In the genomic region with DNA sequence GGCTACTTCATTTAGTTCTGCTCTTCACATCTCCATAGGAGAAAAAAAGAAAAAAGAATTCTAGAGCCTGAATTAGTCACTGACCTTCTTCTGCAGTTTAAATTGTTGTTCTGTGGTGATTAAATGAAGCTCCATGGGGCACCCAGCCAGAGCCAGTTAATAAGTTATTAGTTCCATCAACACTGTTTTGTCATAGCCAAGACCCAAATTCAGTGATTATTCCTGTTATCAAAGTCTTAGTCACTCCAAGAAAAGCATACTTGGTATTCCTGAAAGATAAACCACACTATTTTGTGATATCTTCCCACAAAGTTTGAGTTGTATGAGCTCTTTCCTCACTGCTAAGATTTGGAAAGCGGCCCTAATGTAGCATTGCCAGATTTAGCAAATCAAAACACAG, we compare ENCODE assay signal across 20 cellular contexts.
DNase-seq lines count a peak whose midpoint lies in the region; ATAC-seq and TF ChIP-seq lines count a peak whose summit lies in the region.
"Had no signal": no experiment of that assay in that cellular context is flagged by ENCODE, and none has a peak within 500 bp of the region (broad histone marks: within the 10 kb centered on the region; RNA-seq: fewer than 3 reads in every experiment).

No MANE protein-coding gene starts in this region.

- H3K27me3 ChIP-seq in ACC112 (ENCODE audit: insufficient read depth, low read length) (no peaks in the 10 kb centered on the region), GM23248 (replicated peaks; ENCODE audit: insufficient read depth) (no peaks in the 10 kb centered on the region)

- H3K4me3 Mint-ChIP-seq in stimulated activated memory B cell treated with anti-CD40 and anti-IgM and Interleukin-4, amounts not matched to agents 10 μg/mL and 1 μg/mL and 100 μg/mL, for 72 hours = no peak overlapping the region
- H3K4me3 Mint-ChIP-seq: activated naive CD8-positive, alpha-beta T cell; neural crest cell; stimulated activated naive CD8-positive, alpha-beta T cell treated with anti-CD3 and anti-CD28 coated beads, Interleukin-15, amount 100 ng/mL, for 72 hours had no signal

- no peaks in the 10 kb centered on the region for H3K9me3 Mint-ChIP-seq in stimulated activated memory B cell treated with anti-CD40 and anti-IgM and Interleukin-4, amounts not matched to agents 10 μg/mL and 1 μg/mL and 100 μg/mL, for 72 hours
- H3K9me3 Mint-ChIP-seq: neural crest cell; stimulated activated naive CD8-positive, alpha-beta T cell treated with anti-CD3 and anti-CD28 coated beads, Interleukin-15, amount 100 ng/mL, for 72 hours had no signal

- no peak overlapping the region for H3K9ac ChIP-seq in GM23248

- TF ChIP-seq CTCF in astrocyte of the cerebellum (IDR thresholded peaks at IDR 0.05; ENCODE audit: low read depth, low read length, missing control alignments) = no peak

- no peaks in the 10 kb centered on the region for H3K36me3 Mint-ChIP-seq in stimulated activated memory B cell treated with anti-CD40 and anti-IgM and Interleukin-4, amounts not matched to agents 10 μg/mL and 1 μg/mL and 100 μg/mL, for 72 hours
- H3K36me3 Mint-ChIP-seq: activated naive CD8-positive, alpha-beta T cell had no signal

- H3K36me3 ChIP-seq in ACC112 (ENCODE audit: insufficient read depth, low read length) (no peaks in the 10 kb centered on the region), GM23248 (ENCODE audit: low read depth) (no peaks in the 10 kb centered on the region)
- H3K36me3 ChIP-seq: HAP-1, lower lobe of right lung had no signal

- peaks cover 20% of the 10 kb centered on the region for H3F3A ChIP-seq in GM23248 (ENCODE audit: insufficient read depth)

- H3K4me3 ChIP-seq in ACC112 (ENCODE audit: low read depth, low read length) (no peak overlapping the region), GM23248 (no peak overlapping the region), astrocyte of the cerebellum (ENCODE audit: low read depth, low read length) (no peak overlapping the region)
- H3K4me3 ChIP-seq: HAP-1, lower lobe of right lung, skin epidermis had no signal

- H3K4me1 ChIP-seq in ACC112 (ENCODE audit: control insufficient read depth, insufficient read depth, low read length, unreplicated experiment) (peaks cover 15% of the 10 kb centered on the region), GM23248 (ENCODE audit: insufficient read depth) (peaks cover 29% of the 10 kb centered on the region)
- H3K4me1 ChIP-seq: lower lobe of right lung had no signal

- H3K4me1 Mint-ChIP-seq in stimulated activated memory B cell treated with anti-CD40 and anti-IgM and Interleukin-4, amounts not matched to agents 10 μg/mL and 1 μg/mL and 100 μg/mL, for 72 hours = no peaks in the 10 kb centered on the region
- H3K4me1 Mint-ChIP-seq: stimulated activated naive CD8-positive, alpha-beta T cell treated with anti-CD3 and anti-CD28 coated beads, Interleukin-15, amount 100 ng/mL, for 72 hours had no signal

- H3K27ac ChIP-seq in ACC112 (ENCODE audit: low read depth, low read length) = no peak overlapping the region
- H3K27ac ChIP-seq in GM23248 = no peak overlapping the region
- H3K27ac ChIP-seq: lower lobe of right lung, skin epidermis had no signal

- ATAC-seq in stimulated activated memory B cell treated with anti-CD40 and anti-IgM and Interleukin-4, amounts not matched to agents 10 μg/mL and 1 μg/mL and 100 μg/mL, for 72 hours = no peak
- ATAC-seq: activated CD4-positive, CD25-positive, alpha-beta regulatory T cell treated with anti-CD3 and anti-CD28 coated beads, Interleukin-2, amount 50 U/mL, for 24 hours; lower lobe of right lung; Panc1; stimulated activated naive CD8-positive, alpha-beta T cell treated with anti-CD3 and anti-CD28 coated beads, Interleukin-15, amount 100 ng/mL, for 72 hours had no signal

- H3K27me3 Mint-ChIP-seq in stimulated activated memory B cell treated with anti-CD40 and anti-IgM and Interleukin-4, amounts not matched to agents 10 μg/mL and 1 μg/mL and 100 μg/mL, for 72 hours = no peaks in the 10 kb centered on the region
- H3K27me3 Mint-ChIP-seq: stimulated activated naive CD8-positive, alpha-beta T cell treated with anti-CD3 and anti-CD28 coated beads, Interleukin-15, amount 100 ng/mL, for 72 hours had no signal

- H2AFZ ChIP-seq in ACC112 (ENCODE audit: low read length, unreplicated experiment) = peak overlapping the region; percentile 16
- H2AFZ ChIP-seq in GM23248 = no peak overlapping the region

- no peaks in the 10 kb centered on the region for H4K20me1 ChIP-seq in GM23248 (ENCODE audit: insufficient read depth)

- peak; percentile 78 for DNase-seq in GM23248
- peak; percentile 19 for DNase-seq in astrocyte of the cerebellum (ENCODE audit: low read depth)
- DNase-seq in kidney glomerular epithelial cell (lab: John Stamatoyannopoulos, UW) = peak; percentile 96
- DNase-seq in NCI-H2107 treated with DMSO at 0.1 percent for 48 hours (lab: John Stamatoyannopoulos, UW; ENCODE audit: unreplicated experiment) = no peak
- DNase-seq in Kasumi-1 (lab: John Stamatoyannopoulos, UW) = no peak
- no peak for DNase-seq in stimulated activated CD8-positive, alpha-beta memory T cell treated with anti-CD3 and anti-CD28 coated beads, Interleukin-4, amount 100 ng/mL, for 48 hours
- DNase-seq: activated CD8-positive, alpha-beta memory T cell treated with anti-CD3 and anti-CD28 coated beads, Interleukin-2, amount 50 U/mL, for 48 hours; KG1; lower lobe of right lung; NCI-H1436; NCI-H524; stimulated activated naive CD8-positive, alpha-beta T cell treated with anti-CD3 and anti-CD28 coated beads, Interleukin-15, amount 100 ng/mL, for 72 hours had no signal

- H3K79me2 ChIP-seq in ACC112 (ENCODE audit: control insufficient read depth, insufficient read depth, low read length, unreplicated experiment) = no peaks in the 10 kb centered on the region
- H3K79me2 ChIP-seq in GM23248 (ENCODE audit: insufficient read depth) = no peaks in the 10 kb centered on the region

- WGBS in GM23248 (ENCODE audit: low coverage in 1 of 2, low lambda C conversion rate in 2 of 2, missing lambda C conversion rate in 2 of 2), 2 experiments = 50 to 56% methylated on average over 1 of the region's 1 CpG

- no peaks in the 10 kb centered on the region; the same call in 1 of the 2 replicates for H3K9me2 ChIP-seq in GM23248 (ENCODE audit: insufficient read depth)

- H3K27ac Mint-ChIP-seq in stimulated activated memory B cell treated with anti-CD40 and anti-IgM and Interleukin-4, amounts not matched to agents 10 μg/mL and 1 μg/mL and 100 μg/mL, for 72 hours = no peak overlapping the region
- H3K27ac Mint-ChIP-seq: activated naive CD8-positive, alpha-beta T cell; stimulated activated naive CD8-positive, alpha-beta T cell treated with anti-CD3 and anti-CD28 coated beads, Interleukin-15, amount 100 ng/mL, for 72 hours had no signal

- peak overlapping the region; percentile 27 for H3K4me2 ChIP-seq in GM23248 (ENCODE audit: unreplicated experiment)

- in situ Hi-C loops in GM23248 (cut with MboI) = no loop called here
- in situ Hi-C loops in astrocyte of the cerebellum (cut with HindIII; ENCODE audit: low sequenced_read_pairs) = no loop called here

- H3K9me3 ChIP-seq in GM23248 (ENCODE audit: low read depth) = no peaks in the 10 kb centered on the region
- H3K9me3 ChIP-seq: HAP-1, lower lobe of right lung had no signal

Comparison
In these comparisons a context has a peak if more than half of its experiments do, and no peak if none do; other contexts are left out.
1. DNase-seq: peak in GM23248 (single experiment), astrocyte of the cerebellum (single experiment) and kidney glomerular epithelial cell (single experiment); none in NCI-H2107 treated with DMSO at 0.1 percent for 48 hours (single experiment), Kasumi-1 (0 of 2) and stimulated activated CD8-positive, alpha-beta memory T cell treated with anti-CD3 and anti-CD28 coated beads, Interleukin-4, amount 100 ng/mL, for 48 hours (single experiment).